Comparison of ENCODE assay signal across 8 cellular contexts in the genomic region with DNA sequence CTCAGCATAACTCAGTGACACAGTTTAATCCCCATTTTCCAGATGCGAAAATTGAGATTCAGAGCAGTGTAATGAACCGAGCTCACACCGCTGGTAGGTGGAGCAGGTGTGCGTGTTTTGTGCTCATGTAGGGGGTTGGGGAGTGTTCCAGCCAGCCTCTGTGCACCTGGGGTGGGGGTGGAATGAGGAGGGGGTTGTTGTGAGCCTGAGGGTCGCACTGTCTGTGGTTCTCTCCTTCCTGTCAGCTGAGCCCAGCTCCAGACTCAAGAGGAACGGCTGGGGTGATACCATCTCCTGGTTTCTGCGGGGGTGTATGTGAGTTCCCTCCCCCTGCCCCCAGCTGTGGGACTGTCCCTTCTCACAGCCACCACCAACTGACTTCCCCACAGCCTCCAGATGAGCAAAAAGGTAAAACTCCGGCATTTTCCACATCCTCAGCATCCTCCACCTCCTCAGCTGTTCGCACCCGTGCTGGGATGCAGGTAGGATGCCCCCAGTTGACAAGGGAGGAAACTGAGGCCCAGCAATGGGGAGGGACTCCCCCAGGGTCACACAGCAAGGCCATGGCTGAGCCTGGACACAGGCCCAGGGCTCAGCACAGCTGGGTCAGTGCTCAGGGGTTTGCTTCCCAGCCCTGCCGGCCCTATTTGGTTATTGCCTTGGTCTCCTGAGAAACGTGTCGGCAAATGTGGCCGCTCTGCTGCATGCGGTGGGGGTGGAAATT. TPM values are rescaled to one million over a fixed set of nuclear protein-coding genes. Genes with fewer than 3 reads are reported as not detected.
A peak's percentile ranks its signal among the peaks of the same experiment; 100 is the strongest.
DNase-seq lines count a peak whose midpoint lies in the region; ATAC-seq, FAIRE-seq and TF ChIP-seq lines count a peak whose summit lies in the region.

No MANE protein-coding gene starts in this region.

- 43% methylated on average over 12 of the region's 15 CpGs for WGBS in K562 (ENCODE audit: insufficient coverage, low coverage, missing lambda C conversion rate)
- WGBS in spleen, 5 donors = 17 to 31% (median 22%) methylated on average over 7 to 15 of the region's 15 CpGs

- peaks cover 0 to 21% of the 10 kb centered on the region in 2 donors for H3K4me1 ChIP-seq in right atrium auricular region
- peaks cover 29 to 44% of the 10 kb centered on the region in 2 experiments for H3K4me1 ChIP-seq in K562 (replicated peaks in 1 of 2; ENCODE audit: control insufficient read depth in 2 of 2, insufficient read depth in 2 of 2, low read length in 2 of 2)
- peaks cover 23 to 99% (median 75%) of the 10 kb centered on the region in 6 donors for H3K4me1 ChIP-seq in spleen

- no peak for TF ChIP-seq RAD21 in K562 (CRISPR knock-in tag; conservative IDR thresholded peaks at IDR 0.05 in 1 of 2, IDR thresholded peaks at IDR 0.05 in 1 of 2)

- peak; percentile 55; the same call in 1 of the 2 replicates for TF ChIP-seq EP300 in K562 (IDR thresholded peaks at IDR 0.05; ENCODE audit: low read length)

- in situ Hi-C loops in K562 (cut with MboI) = no loop called here

- H3K27me3 ChIP-seq in right atrium auricular region (no peaks in the 10 kb centered on the region), K562 (ENCODE audit: control insufficient read depth in 2 of 2, insufficient read depth in 2 of 2, low read length in 2 of 2) (no peaks in the 10 kb centered on the region), spleen (replicated peaks in 1 of 7) (no peaks in the 10 kb centered on the region)

- POLR2A ChIA-PET in K562 (lab: Yijun Ruan, JAX) = interaction anchor here (0.6 to 1.0 kb wide), 3 partner anchors 36 to 147 kb away, joined by 3 read pairs; no protein-coding TSS in a partner anchor

- intact Hi-C loops in Right ventricle myocardium superior (cut with DNase I) (no loop called here), K562 (cut with micrococcal nuclease) (no loop called here), spleen (cut with DNase I; ENCODE audit: low total_unique reads) (no loop called here)

- H3K9me3 ChIP-seq in right atrium auricular region (no peaks in the 10 kb centered on the region), K562 (replicated peaks; ENCODE audit: control insufficient read depth, insufficient read depth, low read depth, low read length) (no peaks in the 10 kb centered on the region), spleen (no peaks in the 10 kb centered on the region)

- no peak overlapping the region for H3K27ac ChIP-seq in right atrium auricular region
- H3K27ac ChIP-seq in K562 (ENCODE audit: extremely low read depth, low read depth, low read length) = 0 out of 3 replicates have a peak overlapping the region, but pooled peaks have one; percentile 4
- H3K27ac ChIP-seq in spleen = peak overlapping the region; percentile 33 to 99 (median 92)

- ATAC-seq in Right ventricle myocardium superior (ENCODE audit: poor library complexity) = no peak
- peak; percentile 76 for ATAC-seq in K562
- no peak for ATAC-seq in HG02938 (IDR thresholded peaks at IDR 0.05; ENCODE audit: unreplicated experiment)
- ATAC-seq in HG02970 (IDR thresholded peaks at IDR 0.05; ENCODE audit: low FRiP score, unreplicated experiment) = no peak
- no peak for ATAC-seq in HG03378 (IDR thresholded peaks at IDR 0.05; ENCODE audit: unreplicated experiment)

- no peak for TF ChIP-seq POLR2A in K562 (conservative IDR thresholded peaks at IDR 0.05)
- TF ChIP-seq POLR2A in spleen (IDR thresholded peaks at IDR 0.05) = no peak

- peak overlapping the region in 1 of 2 donors; percentile 32 for H3K4me3 ChIP-seq in right atrium auricular region
- H3K4me3 ChIP-seq in K562 = no peak overlapping the region
- peak overlapping the region; percentile 48 to 83 (median 61) for H3K4me3 ChIP-seq in spleen

- TF ChIP-seq CTCF in right atrium auricular region (IDR thresholded peaks at IDR 0.05) (no peak), K562 (IDR thresholded peaks at IDR 0.05 in 2 of 3, conservative IDR thresholded peaks at IDR 0.05 in 1 of 3; ENCODE audit: insufficient read depth in 2 of 3, low read depth in 1 of 3, low read length in 3 of 3) (no peak), spleen (IDR thresholded peaks at IDR 0.05 in 8 of 11, conservative IDR thresholded peaks at IDR 0.05 in 3 of 11) (peak in 2 of 11 experiments; percentile 13 to 14)

- CTCF ChIA-PET in K562 (lab: Yijun Ruan, JAX; ENCODE audit: low intra/inter-chr PET ratio) = no interaction called here

- peak; percentile 77 for FAIRE-seq in K562 (lab: Jason Lieb, UNC)

- H4K20me1 ChIP-seq in K562 (replicated peaks; ENCODE audit: control insufficient read depth, insufficient read depth, low read length) = no peaks in the 10 kb centered on the region

- BruUV-seq in K562 (replicated peaks; lab: Mats Ljungman, UMichigan) = no TSS peak

- peak overlapping the region; percentile 93 for H2AFZ ChIP-seq in K562 (ENCODE audit: low read depth, low read length)

- peak overlapping the region; percentile 14 to 86; a peak in 2 of 4 replicates for H3K9ac ChIP-seq in K562 (ENCODE audit: insufficient read depth in 1 of 2, low read depth in 2 of 2, low read length in 2 of 2)

- H3K36me3 ChIP-seq in right atrium auricular region = no peaks in the 10 kb centered on the region
- H3K36me3 ChIP-seq in K562 (ENCODE audit: control insufficient read depth, insufficient read depth, low read length) = no peaks in the 10 kb centered on the region
- peaks cover 0 to 38% (median 22%) of the 10 kb centered on the region in 6 donors for H3K36me3 ChIP-seq in spleen

- H3K9me1 ChIP-seq in K562 (ENCODE audit: control insufficient read depth, insufficient read depth, low read length) = no peaks in the 10 kb centered on the region

- no peaks in the 10 kb centered on the region for H3K79me2 ChIP-seq in K562 (ENCODE audit: control insufficient read depth, insufficient read depth, low read length)

- DNase-seq in Right ventricle myocardium superior (peak; percentile 62), right atrium auricular region (ENCODE audit: low spot score) (no peak), T-helper 2 cell (peak; percentile 36 to 93 (median 68)), K562 (ENCODE audit: extremely low read depth in 1 of 4, low spot score in 3 of 4) (peak; percentile 73 to 83 (median 78)), spleen (peak; percentile 93)

- peak overlapping the region; percentile 54 for H3K4me2 ChIP-seq in K562 (ENCODE audit: insufficient read depth, low read length)

RNA-seq across cellular contexts. Expression of gene SH2D3C, which starts 2.1 kb away (rescaled TPM):
- total RNA-seq in Right ventricle myocardium superior (18.2 TPM), right atrium auricular region (10 to 100 TPM; 11.5 to 16.5 TPM), K562 (2014; rRNA removed) (0.29 and 1.2 TPM in 2 replicates), K562 (2014; rRNA removed; fragmentation: Illumina TruSeq; extraction: Trizol) (0.11 and 0.19 TPM in 2 replicates), K562 (2015; rRNA removed; fragmentation: Illumina TruSeq; extraction: Trizol) (0.29 and 0.34 TPM in 2 replicates), K562 (2021) (0.83 and 0.89 TPM in 2 replicates), spleen (10 to 100 TPM; 44.7 to 85.4 (median 61.2) TPM)
- 0.77 and 4.1 TPM in 2 replicates for total RNA-seq in K562 (2011; cell fraction: chromatin; rRNA removed; ENCODE audit: low replicate concordance)
- total RNA-seq in K562 (2011; cell fraction: nucleolus; rRNA removed) = 0.92 and 1.2 TPM in 2 replicates
- 0.88 and 1.3 TPM in 2 replicates for total RNA-seq in K562 (2011; cell fraction: nucleoplasm; rRNA removed)
- polyA plus RNA-seq in K562 (2011; rRNA removed) (0.22 and 1.3 TPM in 2 replicates), K562 (2014; fragmentation: Illumina TruSeq; extraction: Trizol) (0.19 and 0.29 TPM in 2 replicates), K562 (2014; fragmentation: Nextera tagmentation; extraction: Ambion mirVana) (under 1 TPM in 1 of 2 experiments, not detected in 1; 0.03 TPM), K562 (2014; rRNA removed) (0.21 and 0.38 TPM in 2 replicates), spleen (10 to 100 TPM; 27.0 to 51.1 (median 34.3) TPM)
- polyA plus RNA-seq in K562 (2011; cell fraction: cytosol; rRNA removed) = 0.86 and 1.3 TPM in 2 replicates
- 1.5 TPM in 2 replicates for polyA plus RNA-seq in K562 (2011; cell fraction: nucleus; rRNA removed)
- polyA plus RNA-seq in K562 (2012) = 1.2 and 2.2 TPM in 2 replicates
- 0.42 and 0.46 TPM in 2 replicates for polyA minus RNA-seq in K562 (2011; rRNA and poly(A)+ RNA removed)
- 2.4 TPM in 1 of 2 replicates, not detected in the other for polyA minus RNA-seq in K562 (2011; cell fraction: cytosol; rRNA and poly(A)+ RNA removed)
- 0.94 and 1.00 TPM in 2 replicates for polyA minus RNA-seq in K562 (2011; cell fraction: nucleus; rRNA and poly(A)+ RNA removed)

RNA-seq across cellular contexts. Expression of gene CDK9, which starts 9.5 kb away (rescaled TPM):
- 44.4 TPM for total RNA-seq in Right ventricle myocardium superior
- 10 to 100 TPM; 37.2 to 53.3 TPM for total RNA-seq in right atrium auricular region
- 56.0 and 127 TPM in 2 replicates for total RNA-seq in K562 (2011; cell fraction: chromatin; rRNA removed; ENCODE audit: low replicate concordance)
- 76.7 and 85.9 TPM in 2 replicates for total RNA-seq in K562 (2011; cell fraction: nucleolus; rRNA removed)
- 52.5 and 57.5 TPM in 2 replicates for total RNA-seq in K562 (2011; cell fraction: nucleoplasm; rRNA removed)
- 33.0 and 36.7 TPM in 2 replicates for total RNA-seq in K562 (2014; rRNA removed)
- total RNA-seq in K562 (2014; rRNA removed; fragmentation: Illumina TruSeq; extraction: Trizol) = 27.5 and 27.9 TPM in 2 replicates
- total RNA-seq in K562 (2015; rRNA removed; fragmentation: Illumina TruSeq; extraction: Trizol) = 28.1 and 29.8 TPM in 2 replicates
- 75.2 and 78.6 TPM in 2 replicates for total RNA-seq in K562 (2021)
- polyA plus RNA-seq in K562 (2011; rRNA removed) = 44.6 and 51.9 TPM in 2 replicates
- 44.4 and 58.1 TPM in 2 replicates for polyA plus RNA-seq in K562 (2011; cell fraction: cytosol; rRNA removed)
- 121 and 155 TPM in 2 replicates for polyA plus RNA-seq in K562 (2011; cell fraction: nucleus; rRNA removed)
- 52.1 and 60.8 TPM in 2 replicates for polyA plus RNA-seq in K562 (2012)
- 54.1 and 60.5 TPM in 2 replicates for polyA plus RNA-seq in K562 (2014; fragmentation: Illumina TruSeq; extraction: Trizol)
- polyA plus RNA-seq in K562 (2014; fragmentation: Nextera tagmentation; extraction: Ambion mirVana) = 1 to 10 TPM; 4.2 to 5.0 TPM
- polyA plus RNA-seq in K562 (2014; rRNA removed) = 34.7 and 42.6 TPM in 2 replicates
- 45.5 and 76.0 TPM in 2 replicates for polyA minus RNA-seq in K562 (2011; rRNA and poly(A)+ RNA removed)
- polyA minus RNA-seq in K562 (2011; cell fraction: cytosol; rRNA and poly(A)+ RNA removed) = 25.9 and 42.3 TPM in 2 replicates
- 31.0 and 33.8 TPM in 2 replicates for polyA minus RNA-seq in K562 (2011; cell fraction: nucleus; rRNA and poly(A)+ RNA removed)
- total RNA-seq in spleen = 100 to 1,000 TPM in 4 of 7 donors, 10 to 100 TPM in 3; 68.3 to 149 (median 103) TPM
- polyA plus RNA-seq in spleen = 10 to 100 TPM; 49.2 to 87.6 (median 87.1) TPM

RNA-seq across cellular contexts. Expression of gene FPGS, which starts 26.3 kb away (rescaled TPM):
- total RNA-seq in Right ventricle myocardium superior (31.5 TPM), right atrium auricular region (10 to 100 TPM; 43.9 to 47.0 TPM), K562 (2014; rRNA removed) (77.1 and 91.1 TPM in 2 replicates), K562 (2014; rRNA removed; fragmentation: Illumina TruSeq; extraction: Trizol) (19.7 and 32.6 TPM in 2 replicates), K562 (2015; rRNA removed; fragmentation: Illumina TruSeq; extraction: Trizol) (52.9 and 54.0 TPM in 2 replicates), K562 (2021) (85.1 and 90.2 TPM in 2 replicates), spleen (10 to 100 TPM; 33.3 to 94.6 (median 72.3) TPM)
- total RNA-seq in K562 (2011; cell fraction: chromatin; rRNA removed; ENCODE audit: low replicate concordance) = 82.8 and 192 TPM in 2 replicates
- 117 and 131 TPM in 2 replicates for total RNA-seq in K562 (2011; cell fraction: nucleolus; rRNA removed)
- total RNA-seq in K562 (2011; cell fraction: nucleoplasm; rRNA removed) = 76.6 and 93.6 TPM in 2 replicates
- polyA plus RNA-seq in K562 (2011; rRNA removed) (59.2 and 65.5 TPM in 2 replicates), K562 (2014; fragmentation: Illumina TruSeq; extraction: Trizol) (86.4 and 87.8 TPM in 2 replicates), K562 (2014; fragmentation: Nextera tagmentation; extraction: Ambion mirVana) (1 to 10 TPM in 1 of 2 experiments, under 1 TPM in 1; 0.84 to 2.0 TPM), K562 (2014; rRNA removed) (61.4 and 63.1 TPM in 2 replicates), spleen (10 to 100 TPM; 39.5 to 73.7 (median 60.5) TPM)
- 77.6 and 147 TPM in 2 replicates for polyA plus RNA-seq in K562 (2011; cell fraction: cytosol; rRNA removed)
- 83.8 and 119 TPM in 2 replicates for polyA plus RNA-seq in K562 (2011; cell fraction: nucleus; rRNA removed)
- polyA plus RNA-seq in K562 (2012) = 59.3 and 62.8 TPM in 2 replicates
- 31.3 and 52.3 TPM in 2 replicates for polyA minus RNA-seq in K562 (2011; rRNA and poly(A)+ RNA removed)
- polyA minus RNA-seq in K562 (2011; cell fraction: cytosol; rRNA and poly(A)+ RNA removed) = 47.3 and 50.9 TPM in 2 replicates
- polyA minus RNA-seq in K562 (2011; cell fraction: nucleus; rRNA and poly(A)+ RNA removed) = 28.5 and 31.4 TPM in 2 replicates

RNA-seq across cellular contexts. Expression of gene TOR2A, which starts 41.3 kb away (rescaled TPM):
- 3.3 TPM for total RNA-seq in Right ventricle myocardium superior
- 1 to 10 TPM; 3.9 to 7.0 TPM for total RNA-seq in right atrium auricular region
- 7.9 and 25.4 TPM in 2 replicates for total RNA-seq in K562 (2011; cell fraction: chromatin; rRNA removed; ENCODE audit: low replicate concordance)
- total RNA-seq in K562 (2011; cell fraction: nucleolus; rRNA removed) = 33.0 and 44.0 TPM in 2 replicates
- 22.6 and 27.5 TPM in 2 replicates for total RNA-seq in K562 (2011; cell fraction: nucleoplasm; rRNA removed)
- total RNA-seq in K562 (2014; rRNA removed) = 21.3 and 23.5 TPM in 2 replicates
- total RNA-seq in K562 (2014; rRNA removed; fragmentation: Illumina TruSeq; extraction: Trizol) = 3.0 and 3.7 TPM in 2 replicates
- 11.1 and 12.0 TPM in 2 replicates for total RNA-seq in K562 (2015; rRNA removed; fragmentation: Illumina TruSeq; extraction: Trizol)
- 25.9 and 28.3 TPM in 2 replicates for total RNA-seq in K562 (2021)
- polyA plus RNA-seq in K562 (2011; rRNA removed) = 8.4 and 15.0 TPM in 2 replicates
- 20.5 and 35.0 TPM in 2 replicates for polyA plus RNA-seq in K562 (2011; cell fraction: cytosol; rRNA removed)
- polyA plus RNA-seq in K562 (2011; cell fraction: nucleus; rRNA removed) = 34.3 and 45.7 TPM in 2 replicates
- 20.6 and 50.6 TPM in 2 replicates for polyA plus RNA-seq in K562 (2012)
- polyA plus RNA-seq in K562 (2014; fragmentation: Illumina TruSeq; extraction: Trizol) = 15.7 and 22.6 TPM in 2 replicates
- polyA plus RNA-seq in K562 (2014; fragmentation: Nextera tagmentation; extraction: Ambion mirVana) = 1 to 10 TPM in 1 of 2 experiments, under 1 TPM in 1; 0.80 to 1.1 TPM
- polyA plus RNA-seq in K562 (2014; rRNA removed) = 22.5 and 27.2 TPM in 2 replicates
- polyA minus RNA-seq in K562 (2011; rRNA and poly(A)+ RNA removed) = 2.8 and 3.6 TPM in 2 replicates
- polyA minus RNA-seq in K562 (2011; cell fraction: cytosol; rRNA and poly(A)+ RNA removed) = 11.3 and 18.2 TPM in 2 replicates
- polyA minus RNA-seq in K562 (2011; cell fraction: nucleus; rRNA and poly(A)+ RNA removed) = 12.5 and 19.1 TPM in 2 replicates
- total RNA-seq in spleen = 10 to 100 TPM; 16.8 to 36.5 (median 24.5) TPM
- 10 to 100 TPM; 17.9 to 29.1 (median 18.4) TPM for polyA plus RNA-seq in spleen

Comparison
In these comparisons a context has a peak if more than half of its experiments do, and no peak if none do; other contexts are left out.
1. H3K27ac ChIP-seq: peak in K562 (single experiment) and spleen (8 of 8); none in right atrium auricular region (0 of 2).